ENCODE assay signal across 9 cellular contexts in the genomic region with DNA sequence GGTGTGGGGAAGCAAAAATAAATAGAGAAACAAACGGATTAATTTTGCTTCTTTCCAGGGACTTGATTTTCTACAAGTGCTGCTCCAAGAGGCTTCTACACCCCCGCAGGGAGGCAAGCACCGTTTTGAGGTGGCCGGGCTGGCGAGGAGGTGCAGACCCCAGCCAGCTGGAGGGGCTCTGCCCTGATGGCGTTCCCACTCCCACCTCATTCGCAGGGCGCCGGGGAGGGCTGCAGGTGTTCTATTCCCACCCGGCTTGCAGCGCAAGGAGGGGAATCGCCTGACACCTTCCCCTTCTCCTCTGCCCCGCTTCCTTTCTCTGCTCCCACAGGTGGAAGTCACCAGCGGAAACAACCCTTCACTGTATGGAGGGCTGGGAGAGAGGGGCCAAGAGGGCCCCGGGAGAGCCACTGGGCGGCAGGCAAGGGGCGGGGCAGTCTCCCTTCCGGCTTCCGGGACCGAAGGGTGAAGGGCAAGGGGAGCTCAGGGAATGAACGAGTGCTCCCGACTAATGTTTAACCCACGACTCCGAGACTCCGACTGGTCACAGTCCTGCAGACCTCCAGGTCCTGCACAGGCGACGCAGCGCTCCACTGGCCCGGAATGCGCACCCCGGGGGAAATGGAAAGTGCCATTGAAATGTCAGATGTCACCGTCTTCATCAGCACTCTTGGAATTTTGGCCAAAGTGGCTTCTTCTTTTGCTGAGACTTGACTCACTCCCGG. TPM values are rescaled to one million over a fixed set of nuclear protein-coding genes. Genes with fewer than 3 reads are reported as not detected.
A peak's percentile ranks its signal among the peaks of the same experiment; 100 is the strongest.
DNase-seq lines count a peak whose midpoint lies in the region; ATAC-seq and TF ChIP-seq lines count a peak whose summit lies in the region.
"Had no signal": no experiment of that assay in that cellular context is flagged by ENCODE, and none has a peak within 500 bp of the region (broad histone marks: within the 10 kb centered on the region; RNA-seq: fewer than 3 reads in every experiment).

No MANE protein-coding gene starts in this region.

- 4 to 11% (median 6%) methylated on average over 20 to 33 of the region's 33 CpGs for WGBS in adrenal gland, 4 donors
- WGBS in smooth muscle cell (ENCODE audit: low lambda C conversion rate), result 5% methylated on average over 32 of the region's 33 CpGs

- H3K4me1 ChIP-seq in BLaER1 treated with 17β-estradiol and CSF1 and Interleukin-3, amounts not matched to agents 10 nM and 100 nM, result peaks cover 0 to 13% (median 11%) of the 10 kb centered on the region in 10 experiments; a peak in 14 of 20 replicates
- H3K4me1 ChIP-seq in Panc1 (ENCODE audit: control insufficient read depth, insufficient read depth, low read length), result peaks cover 20% of the 10 kb centered on the region
- H3K4me1 ChIP-seq in adrenal gland (replicated peaks in 1 of 2), result peaks cover 4 to 6% of the 10 kb centered on the region in 2 donors
- H3K4me1 ChIP-seq in smooth muscle cell (ENCODE audit: low read depth), result no peaks in the 10 kb centered on the region

- POLR2A ChIA-PET in Panc1 (lab: Charles Lee), result no interaction called here

- peak overlapping the region; percentile 87 for H2AFZ ChIP-seq in smooth muscle cell (ENCODE audit: low read depth)

- TF ChIP-seq CTCF in Panc1 (IDR thresholded peaks at IDR 0.05), result no peak
- TF ChIP-seq CTCF in adrenal gland (IDR thresholded peaks at IDR 0.05), result no peak
- no peak for TF ChIP-seq CTCF in smooth muscle cell (IDR thresholded peaks at IDR 0.05; ENCODE audit: borderline replicate concordance, insufficient read depth, poor library complexity, severe bottlenecking)

- H4K20me1 ChIP-seq in BLaER1 treated with 17β-estradiol and CSF1 and Interleukin-3, amounts not matched to agents 10 nM and 100 nM, result no peaks in the 10 kb centered on the region; a peak in 1 of 22 replicates
- no peaks in the 10 kb centered on the region for H4K20me1 ChIP-seq in smooth muscle cell (ENCODE audit: low read depth)

- H3F3A ChIP-seq in smooth muscle cell (ENCODE audit: low read depth), result peaks cover 9% of the 10 kb centered on the region

- DNase-seq in Panc1 (ENCODE audit: low read depth, low spot score) (no peak), adrenal gland (peak in 6 of 7 donors; percentile 44 to 60 (median 52)), iPS DF 4.7 (ENCODE audit: extremely low read depth, low spot score) (peak; percentile 11), smooth muscle cell (lab: John Stamatoyannopoulos, UW; ENCODE audit: unreplicated experiment) (no peak)
- DNase-seq in central memory CD4-positive, alpha-beta T cell, result no peak

- no peaks in the 10 kb centered on the region for H3K9me3 ChIP-seq in BLaER1 treated with 17β-estradiol and CSF1 and Interleukin-3, amounts not matched to agents 10 nM and 100 nM (replicated peaks in 1 of 11)
- H3K9me3 ChIP-seq in Panc1 (ENCODE audit: control insufficient read depth, insufficient read depth, low read depth, low read length), result no peaks in the 10 kb centered on the region
- H3K9me3 ChIP-seq in adrenal gland (replicated peaks in 1 of 3), result no peaks in the 10 kb centered on the region
- H3K9me3 ChIP-seq in smooth muscle cell (replicated peaks; ENCODE audit: low read depth), result no peaks in the 10 kb centered on the region

- peak; percentile 45 for ATAC-seq in GM18873 (IDR thresholded peaks at IDR 0.05; ENCODE audit: low FRiP score, unreplicated experiment)
- ATAC-seq in HG03108 (IDR thresholded peaks at IDR 0.05; ENCODE audit: unreplicated experiment), result peak; percentile 47
- ATAC-seq in Panc1, result peak; percentile 63

- no peak for TF ChIP-seq POLR2A in adrenal gland (IDR thresholded peaks at IDR 0.05)

- H3K27me3 ChIP-seq in BLaER1 treated with 17β-estradiol and CSF1 and Interleukin-3, amounts not matched to agents 10 nM and 100 nM, result no peaks in the 10 kb centered on the region
- H3K27me3 ChIP-seq in Panc1 (ENCODE audit: control insufficient read depth, insufficient read depth, low read length) (no peaks in the 10 kb centered on the region), adrenal gland (no peaks in the 10 kb centered on the region), smooth muscle cell (ENCODE audit: low read depth) (no peaks in the 10 kb centered on the region)

- in situ Hi-C loops in Panc1 (cut with HindIII; ENCODE audit: low pct_unique_long_range_greater_than_20kb, low sequenced_read_pairs), result no loop called here

- BruUV-seq in Panc1 (replicated peaks; lab: Mats Ljungman, UMichigan), result no TSS peak

- no peaks in the 10 kb centered on the region; a peak in 1 of 22 replicates for H3K36me3 ChIP-seq in BLaER1 treated with 17β-estradiol and CSF1 and Interleukin-3, amounts not matched to agents 10 nM and 100 nM
- no peaks in the 10 kb centered on the region for H3K36me3 ChIP-seq in Panc1 (ENCODE audit: control insufficient read depth, insufficient read depth, low read length)
- H3K36me3 ChIP-seq in adrenal gland (replicated peaks in 1 of 2), result no peaks in the 10 kb centered on the region
- H3K36me3 ChIP-seq in smooth muscle cell (ENCODE audit: low read depth), result no peaks in the 10 kb centered on the region

- H3K79me2 ChIP-seq in smooth muscle cell (ENCODE audit: low read depth), result no peaks in the 10 kb centered on the region

- CTCF ChIA-PET in Panc1 (lab: Charles Lee), result interaction anchor here (0.6 to 1.8 kb wide), 5 partner anchors 184 to 461 kb away, joined by 3 to 7 read pairs (median 5); no protein-coding TSS in a partner anchor

- intact Hi-C loops in Panc1 (cut with micrococcal nuclease; ENCODE audit: unreplicated experiment) (loop anchor here (2.0 to 5.0 kb wide), 3 partner anchors 211 to 825 kb away; partner anchors contain the start of gene AXDND1), adrenal gland (cut with DNase I) (loop anchor here (2.0 to 5.0 kb wide), 3 partner anchors 210 to 460 kb away; no protein-coding TSS in a partner anchor)

- peak overlapping the region; percentile 68 to 79 (median 72) for H3K27ac ChIP-seq in BLaER1 treated with 17β-estradiol and CSF1 and Interleukin-3, amounts not matched to agents 10 nM and 100 nM
- H3K27ac ChIP-seq in Panc1 (ENCODE audit: low read length) (peak overlapping the region; percentile 84), adrenal gland (peak overlapping the region in 3 of 5 donors; percentile 78 to 86 (median 84)), smooth muscle cell (ENCODE audit: low read depth) (no peak overlapping the region)

- peak overlapping the region; percentile 72 to 91 (median 80) for H3K4me3 ChIP-seq in BLaER1 treated with 17β-estradiol and CSF1 and Interleukin-3, amounts not matched to agents 10 nM and 100 nM
- H3K4me3 ChIP-seq in Panc1 (ENCODE audit: low read depth in 2 of 2, low read length in 2 of 2), result peak overlapping the region; percentile 89 to 95
- H3K4me3 ChIP-seq in adrenal gland, result peak overlapping the region; percentile 26 to 94 (median 74)
- H3K4me3 ChIP-seq in smooth muscle cell, result peak overlapping the region; percentile 71

- peak overlapping the region; percentile 70 to 85 (median 79) for H3K9ac ChIP-seq in BLaER1 treated with 17β-estradiol and CSF1 and Interleukin-3, amounts not matched to agents 10 nM and 100 nM
- peak overlapping the region; percentile 16 for H3K9ac ChIP-seq in smooth muscle cell (ENCODE audit: low read depth)

- H3K4me2 ChIP-seq in BLaER1 treated with 17β-estradiol and CSF1 and Interleukin-3, amounts not matched to agents 10 nM and 100 nM, result peak overlapping the region; percentile 82 to 99 (median 96)
- peak overlapping the region; percentile 86 for H3K4me2 ChIP-seq in smooth muscle cell

RNA-seq across cellular contexts. Expression of gene TEX35, which starts 29.1 kb away (rescaled TPM):
- total RNA-seq in Panc1 (2021; ENCODE audit: unreplicated experiment) (not detected), adrenal gland (not detected), smooth muscle cell (not detected in 2 replicates)
- polyA plus RNA-seq in Panc1 (2012; ENCODE audit: insufficient read length), result not detected
- polyA plus RNA-seq in adrenal gland (not detected), smooth muscle cell (not detected in 2 replicates)
- total RNA-seq: T-helper 1 cell treated with Interleukin-12 subunit alpha and Interleukin-12 subunit beta and Interleukin-4 antibody, amounts not matched to agents 30 ng/mL and 1 ng/mL, for 36 hours had no signal

RNA-seq across cellular contexts. Expression of gene CLEC20A, which starts 45.2 kb away (rescaled TPM):
- total RNA-seq in Panc1 (2021; ENCODE audit: unreplicated experiment) (not detected), adrenal gland (not detected), smooth muscle cell (not detected in 2 replicates)
- polyA plus RNA-seq in Panc1 (2012; ENCODE audit: insufficient read length), result not detected
- polyA plus RNA-seq in adrenal gland (not detected), smooth muscle cell (0.14 TPM in 1 of 2 replicates, not detected in the other)
- total RNA-seq: T-helper 1 cell treated with Interleukin-12 subunit alpha and Interleukin-12 subunit beta and Interleukin-4 antibody, amounts not matched to agents 30 ng/mL and 1 ng/mL, for 36 hours had no signal

Comparison
In these comparisons a context has a peak if more than half of its experiments do, and no peak if none do; other contexts are left out.
1. DNase-seq: peak in adrenal gland (6 of 7) and iPS DF 4.7 (single experiment); none in Panc1 (single experiment), smooth muscle cell (single experiment) and central memory CD4-positive, alpha-beta T cell (single experiment).
2. Peak in every context shown above with its lines, with median percentiles within 50 percentile points of each other: H3K4me3 ChIP-seq and ATAC-seq.